In the genomic region with DNA sequence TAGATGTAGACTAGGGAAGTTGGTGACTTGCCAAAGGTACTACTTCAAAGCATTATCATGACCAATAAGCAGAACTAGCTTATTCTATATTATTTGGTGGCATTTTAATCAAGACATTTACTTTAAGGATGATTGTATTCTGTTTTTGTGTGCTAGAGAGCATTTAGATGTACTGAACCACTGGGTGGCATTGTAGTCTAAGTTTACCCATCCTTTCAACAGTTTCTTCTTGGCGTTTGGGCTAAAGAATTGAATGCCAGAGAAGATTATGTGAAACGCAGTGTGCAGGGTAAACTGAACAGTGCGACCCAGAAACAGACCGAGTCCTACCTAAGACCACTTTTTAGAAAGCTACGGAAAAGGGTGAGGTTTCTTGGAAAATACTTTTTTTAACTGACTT, we compare ENCODE assay signal across 10 cellular contexts. TPM values are rescaled to one million over a fixed set of nuclear protein-coding genes. Genes with fewer than 3 reads are reported as not detected.
A peak's percentile ranks its signal among the peaks of the same experiment; 100 is the strongest.
DNase-seq lines count a peak whose midpoint lies in the region; ATAC-seq, FAIRE-seq and TF ChIP-seq lines count a peak whose summit lies in the region.
"Had no signal": no experiment of that assay in that cellular context is flagged by ENCODE, and none has a peak within 500 bp of the region (broad histone marks: within the 10 kb centered on the region; RNA-seq: fewer than 3 reads in every experiment).

No MANE protein-coding gene starts in this region.

- peak; percentile 64 for FAIRE-seq in GM12892 (lab: Jason Lieb, UNC)

- H3K27me3 Mint-ChIP-seq in effector memory CD8-positive, alpha-beta T cell, result no peaks in the 10 kb centered on the region
- no peaks in the 10 kb centered on the region for H3K27me3 Mint-ChIP-seq in activated naive CD8-positive, alpha-beta T cell treated with anti-CD3 and anti-CD28 coated beads, Interleukin-2, amount 50 U/mL, for 24 hours

- H3K4me3 Mint-ChIP-seq in effector memory CD8-positive, alpha-beta T cell, result no peak overlapping the region
- H3K4me3 Mint-ChIP-seq in activated naive CD8-positive, alpha-beta T cell treated with anti-CD3 and anti-CD28 coated beads, Interleukin-2, amount 50 U/mL, for 24 hours, result no peak overlapping the region

- DNase-seq in GM12892 (ENCODE audit: insufficient read length), result no peak
- DNase-seq in OCI-M1 (lab: John Stamatoyannopoulos, UW), result peak; percentile 4
- peak; percentile 49 for DNase-seq in fibroblast of the conjunctiva (ENCODE audit: low read depth)
- DNase-seq in sciatic nerve (ENCODE audit: low spot score), result no peak
- no peak for DNase-seq in effector memory CD8-positive, alpha-beta T cell
- DNase-seq in activated naive CD8-positive, alpha-beta T cell treated with anti-CD3 and anti-CD28 coated beads, Interleukin-2, amount 50 U/mL, for 24 hours, result no peak
- DNase-seq in NCI-H1930 (lab: John Stamatoyannopoulos, UW), result no peak
- DNase-seq: activated CD4-positive, alpha-beta T cell treated with anti-CD3 and anti-CD28 coated beads, Interleukin-2, amount 50 U/mL, for 4 hours; islet precursor cell had no signal

- no peaks in the 10 kb centered on the region for H3K9me3 Mint-ChIP-seq in effector memory CD8-positive, alpha-beta T cell
- H3K9me3 Mint-ChIP-seq in activated naive CD8-positive, alpha-beta T cell treated with anti-CD3 and anti-CD28 coated beads, Interleukin-2, amount 50 U/mL, for 24 hours, result no peaks in the 10 kb centered on the region

- no peak overlapping the region for H3K27ac Mint-ChIP-seq in effector memory CD8-positive, alpha-beta T cell
- no peak overlapping the region for H3K27ac Mint-ChIP-seq in activated naive CD8-positive, alpha-beta T cell treated with anti-CD3 and anti-CD28 coated beads, Interleukin-2, amount 50 U/mL, for 24 hours

- no peaks in the 10 kb centered on the region for H3K4me1 Mint-ChIP-seq in effector memory CD8-positive, alpha-beta T cell (ENCODE audit: low read depth in 2 of 2)
- H3K4me1 Mint-ChIP-seq in activated naive CD8-positive, alpha-beta T cell treated with anti-CD3 and anti-CD28 coated beads, Interleukin-2, amount 50 U/mL, for 24 hours, result no peaks in the 10 kb centered on the region

- no peak for TF ChIP-seq POLR2A in GM12892 (IDR thresholded peaks at IDR 0.05; ENCODE audit: low read depth, low read length)

- intact Hi-C loops in sciatic nerve (cut with DNase I), result no loop called here

- H3K36me3 Mint-ChIP-seq in effector memory CD8-positive, alpha-beta T cell (ENCODE audit: insufficient read depth), result peaks cover 86% of the 10 kb centered on the region
- H3K36me3 Mint-ChIP-seq in activated naive CD8-positive, alpha-beta T cell treated with anti-CD3 and anti-CD28 coated beads, Interleukin-2, amount 50 U/mL, for 24 hours (ENCODE audit: low read depth), result peaks cover 51% of the 10 kb centered on the region

- ATAC-seq in sciatic nerve (peak; percentile 73), GM19023 (IDR thresholded peaks at IDR 0.05; ENCODE audit: unreplicated experiment) (no peak)
- ATAC-seq in effector memory CD8-positive, alpha-beta T cell (replicated peaks), result no peak
- no peak for ATAC-seq in activated naive CD8-positive, alpha-beta T cell treated with anti-CD3 and anti-CD28 coated beads, Interleukin-2, amount 50 U/mL, for 24 hours

RNA-seq across cellular contexts. Expression of a gene that starts 26.8 kb away (rescaled TPM):
- 27.7 TPM for polyA plus RNA-seq in GM12892 (2012; ENCODE audit: missing spikeins)
- total RNA-seq in sciatic nerve, result 23.4 TPM

Comparison
In these comparisons a context has a peak if more than half of its experiments do, and no peak if none do; other contexts are left out.
1. DNase-seq: peak in OCI-M1 (single experiment) and fibroblast of the conjunctiva (single experiment); none in GM12892 (single experiment), sciatic nerve (single experiment), effector memory CD8-positive, alpha-beta T cell (0 of 3), activated naive CD8-positive, alpha-beta T cell treated with anti-CD3 and anti-CD28 coated beads, Interleukin-2, amount 50 U/mL, for 24 hours (single experiment) and NCI-H1930 (0 of 2).